In genomic region chr4:94285666-94286065, GRCh38 we compare ENCODE assay signal across 1 cellular context.
TF ChIP-seq lines count a peak whose summit lies in the region.

No MANE protein-coding gene starts in this region.

TF ChIP-seq in WTC11, 78 proteins besides CTCF, POLR2A, EP300 and RAD21 (continued from another document):
- TF ChIP-seq SMAD3 (CRISPR knock-in tag; IDR thresholded peaks at IDR 0.05; ENCODE audit: borderline replicate concordance), result no peak
- TF ChIP-seq EMX1 (CRISPR knock-in tag; IDR thresholded peaks at IDR 0.05), result no peak
- no peak for TF ChIP-seq NR3C1 (CRISPR knock-in tag; conservative IDR thresholded peaks at IDR 0.05; ENCODE audit: low read depth)
- TF ChIP-seq ZNF219 (CRISPR knock-in tag; IDR thresholded peaks at IDR 0.05; ENCODE audit: borderline replicate concordance), result no peak
- TF ChIP-seq ZNF512 (CRISPR knock-in tag; IDR thresholded peaks at IDR 0.05; ENCODE audit: borderline replicate concordance), result no peak
- no peak for TF ChIP-seq ZBTB43 (CRISPR knock-in tag; IDR thresholded peaks at IDR 0.05)
- no peak for TF ChIP-seq E2F5 (CRISPR knock-in tag; IDR thresholded peaks at IDR 0.05)
- no peak for TF ChIP-seq SP1 (CRISPR knock-in tag; conservative IDR thresholded peaks at IDR 0.05)
